Comparison of ENCODE assay signal across 9 cellular contexts in genomic region chr9:82961504-82962125, GRCh38.
A peak's percentile ranks its signal among the peaks of the same experiment; 100 is the strongest.
DNase-seq lines count a peak whose midpoint lies in the region; ATAC-seq, FAIRE-seq and TF ChIP-seq lines count a peak whose summit lies in the region.
"Had no signal": no experiment of that assay in that cellular context is flagged by ENCODE, and none has a peak within 500 bp of the region (broad histone marks: within the 10 kb centered on the region; RNA-seq: fewer than 3 reads in every experiment).

No MANE protein-coding gene starts in this region.

- peaks cover 0 to 3% (median 0%) of the 10 kb centered on the region in 3 donors for H3K4me1 ChIP-seq in pancreas
- H3K4me1 ChIP-seq in effector memory CD4-positive, alpha-beta T cell (ENCODE audit: control insufficient read depth, insufficient read depth, low read length, poor library complexity, severe bottlenecking) = no peaks in the 10 kb centered on the region

- no peaks in the 10 kb centered on the region for H3K36me3 Mint-ChIP-seq in activated T-cell treated with anti-CD3 and anti-CD28 coated beads, Interleukin-2, amount 50 U/mL, for 24 hours (ENCODE audit: low read depth)

- H3K4me3 ChIP-seq in pancreas = no peak overlapping the region
- H3K4me3 ChIP-seq in effector memory CD4-positive, alpha-beta T cell (ENCODE audit: insufficient read depth, low read depth, low read length, poor library complexity, severe bottlenecking) = no peak overlapping the region

- no peaks in the 10 kb centered on the region for H3K36me3 ChIP-seq in pancreas
- H3K36me3 ChIP-seq in effector memory CD4-positive, alpha-beta T cell (ENCODE audit: control insufficient read depth, insufficient read depth, low read length) = no peaks in the 10 kb centered on the region

- H3K9me3 Mint-ChIP-seq in activated T-cell treated with anti-CD3 and anti-CD28 coated beads, Interleukin-2, amount 50 U/mL, for 24 hours = no peaks in the 10 kb centered on the region

- H3K27ac Mint-ChIP-seq in activated T-cell treated with anti-CD3 and anti-CD28 coated beads, Interleukin-2, amount 50 U/mL, for 24 hours = no peak overlapping the region

- H3K4me3 Mint-ChIP-seq in activated T-cell treated with anti-CD3 and anti-CD28 coated beads, Interleukin-2, amount 50 U/mL, for 24 hours = no peak overlapping the region

- no peaks in the 10 kb centered on the region for H3K27me3 Mint-ChIP-seq in activated T-cell treated with anti-CD3 and anti-CD28 coated beads, Interleukin-2, amount 50 U/mL, for 24 hours

- H3K27ac ChIP-seq in pancreas = no peak overlapping the region
- no peak overlapping the region for H3K27ac ChIP-seq in effector memory CD4-positive, alpha-beta T cell (ENCODE audit: insufficient read depth, low read length, poor library complexity, severe bottlenecking)

- 7 to 11% methylated on average over 7 of the region's 7 CpGs for WGBS in pancreas, 2 donors

- DNase-seq in GDM1 (lab: John Stamatoyannopoulos, UW) = peak; percentile 59
- DNase-seq in HT-29 (ENCODE audit: low spot score) = peak; percentile 96
- DNase-seq in NCI-H748 treated with DMSO at 0.1 percent for 48 hours (lab: John Stamatoyannopoulos, UW) = peak; percentile 88
- peak; percentile 44 for DNase-seq in activated T-cell treated with anti-CD3 and anti-CD28 coated beads, Interleukin-2, amount 50 U/mL, for 24 hours
- DNase-seq in germinal center (ENCODE audit: low spot score) = peak; percentile 48
- peak; percentile 71 to 85 (median 80) for DNase-seq in pancreas
- no peak for DNase-seq in effector memory CD4-positive, alpha-beta T cell

- peak; percentile 63 for FAIRE-seq in pancreas (lab: Jason Lieb, UNC)
- FAIRE-seq: colon had no signal

- peak; percentile 96 for ATAC-seq in GM21528 (IDR thresholded peaks at IDR 0.05; ENCODE audit: low FRiP score, unreplicated experiment)
- peak; percentile 99 to 100 (median 100) for ATAC-seq in pancreas

- no peaks in the 10 kb centered on the region for H3K4me1 Mint-ChIP-seq in activated T-cell treated with anti-CD3 and anti-CD28 coated beads, Interleukin-2, amount 50 U/mL, for 24 hours (ENCODE audit: low read depth)

- no peaks in the 10 kb centered on the region for H3K9me3 ChIP-seq in pancreas
- H3K9me3 ChIP-seq in effector memory CD4-positive, alpha-beta T cell (ENCODE audit: control insufficient read depth, low read length) = no peaks in the 10 kb centered on the region

- intact Hi-C loops in pancreas (cut with DNase I) = no loop called here

- H3K27me3 ChIP-seq in pancreas = no peaks in the 10 kb centered on the region
- H3K27me3 ChIP-seq in effector memory CD4-positive, alpha-beta T cell (replicated peaks; ENCODE audit: control insufficient read depth, insufficient read depth, low read length, poor library complexity, severe bottlenecking) = no peaks in the 10 kb centered on the region

- TF ChIP-seq CTCF in pancreas (IDR thresholded peaks at IDR 0.05) = peak; percentile 42 to 77 (median 67)

Comparison
In these comparisons a context has a peak if more than half of its experiments do, and no peak if none do; other contexts are left out.
1. DNase-seq: peak in GDM1 (single experiment), HT-29 (single experiment), NCI-H748 treated with DMSO at 0.1 percent for 48 hours (single experiment), activated T-cell treated with anti-CD3 and anti-CD28 coated beads, Interleukin-2, amount 50 U/mL, for 24 hours (single experiment), germinal center (single experiment) and pancreas (6 of 6); none in effector memory CD4-positive, alpha-beta T cell (0 of 3).